ENCODE assay signal across 7 cellular contexts in the genomic region with DNA sequence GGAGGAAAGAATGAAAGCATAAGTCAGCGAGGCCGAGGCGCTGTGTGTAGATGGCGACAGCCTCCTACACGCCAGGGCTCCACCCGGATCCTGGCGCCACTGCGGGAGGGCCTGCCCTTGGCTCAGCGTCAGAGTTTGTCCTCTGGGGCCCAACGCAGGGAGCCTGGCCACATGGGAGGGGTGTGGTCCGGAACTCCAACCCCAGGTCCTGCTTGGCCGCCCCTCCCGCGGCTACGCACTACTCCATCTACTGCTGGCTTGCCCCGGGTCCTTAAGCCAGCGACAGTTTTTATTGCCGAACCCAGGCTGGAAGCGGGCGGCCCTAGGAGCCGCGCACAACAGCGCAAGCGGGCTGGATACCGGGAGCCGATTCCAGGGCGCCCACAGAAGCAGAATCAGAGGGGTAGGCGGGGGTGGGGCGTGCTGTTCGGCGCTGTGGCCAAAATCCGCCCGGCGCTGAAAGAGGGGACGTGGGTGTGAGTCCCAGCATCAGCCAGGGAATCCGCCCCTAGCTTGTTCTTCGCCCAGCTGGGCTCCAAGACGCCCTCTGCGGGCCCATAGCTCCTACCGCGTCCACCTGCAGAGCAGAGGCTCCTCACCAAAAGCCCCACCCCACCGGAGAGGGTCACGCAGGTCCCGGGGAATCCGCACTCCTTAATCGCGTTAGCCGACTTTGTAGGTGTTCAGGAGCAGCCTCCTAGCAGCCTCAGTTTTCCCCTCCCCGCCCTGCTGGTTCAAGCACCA. TPM values are rescaled to one million over a fixed set of nuclear protein-coding genes. Genes with fewer than 3 reads are reported as not detected.
A peak's percentile ranks its signal among the peaks of the same experiment; 100 is the strongest.
DNase-seq lines count a peak whose midpoint lies in the region; ATAC-seq, FAIRE-seq and TF ChIP-seq lines count a peak whose summit lies in the region.

No MANE protein-coding gene starts in this region.

- no peak for FAIRE-seq in small intestine (lab: Jason Lieb, UNC)

- ATAC-seq in HG03457 (IDR thresholded peaks at IDR 0.05; ENCODE audit: unreplicated experiment), result no peak

- H3K27ac ChIP-seq in brain microvascular endothelial cell (no peak overlapping the region), iPS-20b (ENCODE audit: low read length) (no peak overlapping the region), small intestine (ENCODE audit: low read depth in 1 of 2, low read length in 1 of 2) (peak overlapping the region; percentile 76 to 92)

- H3K4me3 ChIP-seq in brain microvascular endothelial cell (ENCODE audit: low read depth, low read length), result peak overlapping the region; percentile 48
- peak overlapping the region; percentile 58 for H3K4me3 ChIP-seq in iPS-20b (ENCODE audit: low read length)
- H3K4me3 ChIP-seq in small intestine (ENCODE audit: low read depth in 1 of 2, low read length in 2 of 2), result peak overlapping the region; percentile 28 to 62

- TF ChIP-seq CTCF in GM12872 (IDR thresholded peaks at IDR 0.05; ENCODE audit: insufficient read depth, low read depth, low read length) (peak; percentile 67), brain microvascular endothelial cell (IDR thresholded peaks at IDR 0.05; ENCODE audit: low read depth, low read length, missing control alignments) (peak; percentile 71)

- H3K27me3 ChIP-seq in brain microvascular endothelial cell (replicated peaks) (no peaks in the 10 kb centered on the region), iPS-20b (ENCODE audit: insufficient read depth, low read length) (peaks cover 79% of the 10 kb centered on the region), small intestine (ENCODE audit: control insufficient read depth in 2 of 2, insufficient read depth in 2 of 2, low read length in 2 of 2) (no peaks in the 10 kb centered on the region)

- no peak overlapping the region for H3K9ac ChIP-seq in iPS-20b (ENCODE audit: low read depth, low read length)

- H3K9me3 ChIP-seq in iPS-20b (ENCODE audit: insufficient read depth, low read depth, low read length) (no peaks in the 10 kb centered on the region; the same call in 1 of the 2 replicates), small intestine (ENCODE audit: control insufficient read depth, low read depth) (no peaks in the 10 kb centered on the region)

- WGBS in small intestine, 3 donors, result 2 to 5% (median 4%) methylated on average over 43 to 49 of the region's 49 CpGs

- H3K4me1 ChIP-seq in iPS-20b (ENCODE audit: insufficient read depth, low read length) (peaks cover 13% of the 10 kb centered on the region), small intestine (ENCODE audit: control insufficient read depth in 2 of 2, insufficient read depth in 1 of 2, low read depth in 1 of 2, low read length in 1 of 2) (peaks cover 0 to 6% of the 10 kb centered on the region in 2 donors)

- DNase-seq in LHCN-M2 (ENCODE audit: low read depth), result peak; percentile 68
- DNase-seq in SW480 (ENCODE audit: low spot score), result peak; percentile 94
- no peak for DNase-seq in brain microvascular endothelial cell
- DNase-seq in small intestine, result peak; percentile 96

- in situ Hi-C loops in brain microvascular endothelial cell (cut with HindIII; ENCODE audit: low pct_ligation_motif_present, low sequenced_read_pairs), result no loop called here

- H3K36me3 ChIP-seq in brain microvascular endothelial cell (replicated peaks) (no peaks in the 10 kb centered on the region), iPS-20b (ENCODE audit: insufficient read depth, low read depth, low read length) (no peaks in the 10 kb centered on the region), small intestine (ENCODE audit: control insufficient read depth in 2 of 2, insufficient read depth in 2 of 2, low read length in 2 of 2) (no peaks in the 10 kb centered on the region)

RNA-seq across cellular contexts. Expression of a gene that starts 4.5 kb away (rescaled TPM):
- total RNA-seq in LHCN-M2 (2014; rRNA removed), result 15.1 and 16.1 TPM in 2 replicates
- 4.3 TPM for polyA plus RNA-seq in LHCN-M2 (2012)
- 10 to 100 TPM in 2 of 3 donors, 1 to 10 TPM in 1; 8.1 to 76.0 (median 39.2) TPM for polyA plus RNA-seq in small intestine

RNA-seq across cellular contexts. Expression of a gene that starts 35.3 kb away (rescaled TPM):
- total RNA-seq in LHCN-M2 (2014; rRNA removed), result 91.6 and 101 TPM in 2 replicates
- 65.4 TPM for polyA plus RNA-seq in LHCN-M2 (2012)
- 100 to 1,000 TPM in 1 of 3 donors, 10 to 100 TPM in 2; 35.0 to 104 (median 70.5) TPM for polyA plus RNA-seq in small intestine

RNA-seq across cellular contexts. Expression of a gene that starts 35.4 kb away (rescaled TPM):
- total RNA-seq in LHCN-M2 (2014; rRNA removed), result 1.2 and 1.4 TPM in 2 replicates
- 2.5 TPM for polyA plus RNA-seq in LHCN-M2 (2012)
- 10 to 100 TPM in 2 of 3 donors, 1 to 10 TPM in 1; 3.1 to 38.5 (median 19.2) TPM for polyA plus RNA-seq in small intestine

Comparison
In these comparisons a context has a peak if more than half of its experiments do, and no peak if none do; other contexts are left out.
1. H3K27ac ChIP-seq: peak in small intestine (2 of 2); none in brain microvascular endothelial cell (single experiment) and iPS-20b (single experiment).
2. Peak in every context shown above with its lines, with median percentiles within 50 percentile points of each other: H3K4me3 ChIP-seq.